13 cellular contexts compared by ENCODE assay signal in genomic region chr20:58855506-58856314, GRCh38. TPM values are rescaled to one million over a fixed set of nuclear protein-coding genes. Genes with fewer than 3 reads are reported as not detected.
DNase-seq lines count a peak whose midpoint lies in the region; ATAC-seq and TF ChIP-seq lines count a peak whose summit lies in the region.
"Had no signal": no experiment of that assay in that cellular context is flagged by ENCODE, and none has a peak within 500 bp of the region (broad histone marks: within the 10 kb centered on the region; RNA-seq: fewer than 3 reads in every experiment).

No MANE protein-coding gene starts in this region.

- POLR2A ChIA-PET in PC-3 (lab: Charles Lee; ENCODE audit: unreplicated experiment), result no interaction called here

- H3K9me3 ChIP-seq in PC-3 (ENCODE audit: low read length) (no peaks in the 10 kb centered on the region), psoas muscle (no peaks in the 10 kb centered on the region)
- H3K9me3 ChIP-seq: esophagus muscularis mucosa, left lung, right lobe of liver had no signal

- H3K27ac ChIP-seq in PC-3 (ENCODE audit: low read length), result no peak overlapping the region
- no peak overlapping the region for H3K27ac ChIP-seq in foreskin keratinocyte
- no peak overlapping the region for H3K27ac ChIP-seq in psoas muscle
- H3K27ac ChIP-seq: esophagus muscularis mucosa, left lung, right lobe of liver had no signal

- peak; percentile 33; the same call in 1 of the 2 replicates for ATAC-seq in PC-3
- ATAC-seq in foreskin keratinocyte, result peak; percentile 66
- ATAC-seq in psoas muscle, result no peak
- ATAC-seq: left lung, right lobe of liver had no signal

- peak overlapping the region; percentile 87 for H3K4me2 ChIP-seq in PC-3 (ENCODE audit: low read length)

- H3K4me1 ChIP-seq in PC-3 (ENCODE audit: insufficient read depth, low read length), result no peaks in the 10 kb centered on the region
- peaks cover 3% of the 10 kb centered on the region for H3K4me1 ChIP-seq in foreskin keratinocyte
- H3K4me1 ChIP-seq in psoas muscle, result peaks cover 3% of the 10 kb centered on the region

- peaks cover 2% of the 10 kb centered on the region for H3K36me3 Mint-ChIP-seq in activated CD4-positive, alpha-beta T cell treated with anti-CD3 and anti-CD28 coated beads, Interleukin-2, amount 10 ng/mL, durations not matched to agents 24 days and 14 days (ENCODE audit: low read depth)

- H3K4me3 Mint-ChIP-seq in activated CD4-positive, alpha-beta T cell treated with anti-CD3 and anti-CD28 coated beads, Interleukin-2, amount 10 ng/mL, durations not matched to agents 24 days and 14 days, result peak overlapping the region; percentile 24

- H3K27me3 Mint-ChIP-seq in activated CD4-positive, alpha-beta T cell treated with anti-CD3 and anti-CD28 coated beads, Interleukin-2, amount 10 ng/mL, durations not matched to agents 24 days and 14 days, result peaks cover 69% of the 10 kb centered on the region

- no TSS peak for BruUV-seq in PC-3 (replicated peaks; lab: Mats Ljungman, UMichigan)

- peaks cover 24% of the 10 kb centered on the region for H3K27me3 ChIP-seq in PC-3 (ENCODE audit: low read length)
- H3K27me3 ChIP-seq in foreskin keratinocyte, result peaks cover 85% of the 10 kb centered on the region
- H3K27me3 ChIP-seq in psoas muscle (ENCODE audit: insufficient read depth in 3 of 3, low read length in 2 of 3), result peaks cover 0 to 41% (median 13%) of the 10 kb centered on the region in 3 donors

- no peaks in the 10 kb centered on the region for H3F3A ChIP-seq in PC-3 (ENCODE audit: low read length, unreplicated experiment)

- CTCF ChIA-PET in PC-3 (lab: Charles Lee), result no interaction called here

- WGBS in psoas muscle, 3 donors, result 54 to 60% (median 55%) methylated on average over 53 to 55 of the region's 55 CpGs

- no peak for DNase-seq in activated CD4-positive, alpha-beta T cell treated with anti-CD3 and anti-CD28 coated beads, Interleukin-2, amount 10 ng/mL, durations not matched to agents 24 days and 14 days
- DNase-seq in activated CD4-positive, alpha-beta T cell treated with anti-CD3 and anti-CD28 coated beads for 1 hour, result no peak
- peak; percentile 68 for DNase-seq in PC-3
- peak in 1 of 2 donors; percentile 52 for DNase-seq in foreskin keratinocyte
- DNase-seq in psoas muscle, result no peak
- DNase-seq in pons (ENCODE audit: low spot score), result no peak
- no peak for DNase-seq in NCI-H146 treated with DMSO at 0.1 percent for 48 hours (lab: John Stamatoyannopoulos, UW; ENCODE audit: unreplicated experiment)
- DNase-seq in activated effector memory CD4-positive, alpha-beta T cell treated with anti-CD3 and anti-CD28 coated beads, Interleukin-2, amount 50 U/mL, for 16 hours, result no peak
- DNase-seq: Kasumi-1, NCI-H345, right lobe of liver had no signal

- no peak overlapping the region for H3K9ac ChIP-seq in PC-3 (ENCODE audit: low read length)

- H3K4me1 Mint-ChIP-seq in activated CD4-positive, alpha-beta T cell treated with anti-CD3 and anti-CD28 coated beads, Interleukin-2, amount 10 ng/mL, durations not matched to agents 24 days and 14 days, result peaks cover 16% of the 10 kb centered on the region

- H3K4me3 ChIP-seq in PC-3 (ENCODE audit: low read length) (peak overlapping the region; percentile 67), psoas muscle (peak overlapping the region; percentile 57)
- H3K4me3 ChIP-seq: left lung, right lobe of liver had no signal

- no peak overlapping the region for H3K27ac Mint-ChIP-seq in activated CD4-positive, alpha-beta T cell treated with anti-CD3 and anti-CD28 coated beads, Interleukin-2, amount 10 ng/mL, durations not matched to agents 24 days and 14 days

- H3K9me2 ChIP-seq in PC-3 (replicated peaks; ENCODE audit: low read length), result no peaks in the 10 kb centered on the region

- peaks cover 3% of the 10 kb centered on the region for H3K9me3 Mint-ChIP-seq in activated CD4-positive, alpha-beta T cell treated with anti-CD3 and anti-CD28 coated beads, Interleukin-2, amount 10 ng/mL, durations not matched to agents 24 days and 14 days

- no peak for TF ChIP-seq CTCF in PC-3 (conservative IDR thresholded peaks at IDR 0.05; ENCODE audit: low read depth, low read length)
- no peak for TF ChIP-seq CTCF in foreskin keratinocyte (conservative IDR thresholded peaks at IDR 0.05)
- TF ChIP-seq CTCF in psoas muscle (IDR thresholded peaks at IDR 0.05), result no peak

- H3K79me2 ChIP-seq in PC-3 (ENCODE audit: low read length), result no peaks in the 10 kb centered on the region

- H4K20me1 ChIP-seq in PC-3 (ENCODE audit: low read length), result no peaks in the 10 kb centered on the region

- H2AFZ ChIP-seq in PC-3 (ENCODE audit: low read length), result peak overlapping the region; percentile 81

- H3K36me3 ChIP-seq in PC-3 (ENCODE audit: low read depth, low read length) (no peaks in the 10 kb centered on the region), psoas muscle (ENCODE audit: insufficient read depth in 1 of 2, low read depth in 1 of 2) (no peaks in the 10 kb centered on the region)
- H3K36me3 ChIP-seq: esophagus muscularis mucosa, left lung, right lobe of liver had no signal

- intact Hi-C loops in activated CD4-positive, alpha-beta T cell treated with anti-CD3 and anti-CD28 coated beads, Interleukin-2, amount 10 ng/mL, durations not matched to agents 24 days and 14 days (cut with micrococcal nuclease), result no loop called here
- intact Hi-C loops in PC-3 (cut with micrococcal nuclease) (no loop called here), psoas muscle (cut with DNase I) (loop anchor here in 1 of 2 donors (10.0 kb wide), 1 partner anchor 371 kb away; no protein-coding TSS in a partner anchor)

RNA-seq across cellular contexts. Expression of gene GNAS, which starts 3.2 kb away (rescaled TPM):
- total RNA-seq in activated CD4-positive, alpha-beta T cell treated with anti-CD3 and anti-CD28 coated beads, Interleukin-2, amount 10 ng/mL, durations not matched to agents 24 days and 14 days, result 500 and 523 TPM in 2 replicates
- total RNA-seq in PC-3 (2014; rRNA removed) (694 and 822 TPM in 2 replicates), foreskin keratinocyte (697 and 702 TPM in 2 replicates), psoas muscle (1,000 to 10,000 TPM; 1,018 to 1,905 (median 1,319) TPM)
- polyA plus RNA-seq in foreskin keratinocyte (862 and 881 TPM in 2 replicates), psoas muscle (1,000 to 10,000 TPM in 2 of 3 donors, 100 to 1,000 TPM in 1; 700 to 1,469 (median 1,394) TPM)

RNA-seq across cellular contexts. Expression of gene GNAS-AS1, which starts 5.0 kb away (rescaled TPM):
- 0.64 and 1.6 TPM in 2 replicates for total RNA-seq in activated CD4-positive, alpha-beta T cell treated with anti-CD3 and anti-CD28 coated beads, Interleukin-2, amount 10 ng/mL, durations not matched to agents 24 days and 14 days
- total RNA-seq in PC-3 (2014; rRNA removed) (0.11 TPM in 1 of 2 replicates, not detected in the other), foreskin keratinocyte (0.27 and 0.63 TPM in 2 replicates), psoas muscle (1 to 10 TPM in 1 of 4 donors, under 1 TPM in 2, not detected in 1; 0.26 to 1.0 (median 0.65) TPM)
- polyA plus RNA-seq in foreskin keratinocyte (0.16 and 0.39 TPM in 2 replicates), psoas muscle (under 1 TPM; 0.03 to 0.53 (median 0.13) TPM)

Comparison
In these comparisons a context has a peak if more than half of its experiments do, and no peak if none do; other contexts are left out.
1. ATAC-seq: peak in PC-3 (single experiment) and foreskin keratinocyte (single experiment); none in psoas muscle (0 of 4).